Comparison of ENCODE assay signal across 10 cellular contexts in genomic region chr6:21005816-21006553, GRCh38.
DNase-seq lines count a peak whose midpoint lies in the region; ATAC-seq and TF ChIP-seq lines count a peak whose summit lies in the region.
"Had no signal": no experiment of that assay in that cellular context is flagged by ENCODE, and none has a peak within 500 bp of the region (broad histone marks: within the 10 kb centered on the region; RNA-seq: fewer than 3 reads in every experiment).

No MANE protein-coding gene starts in this region.

- DNase-seq in Panc1 (ENCODE audit: low read depth, low spot score) (peak; percentile 86), fibroblast of peridontal ligament (ENCODE audit: extremely low read depth) (peak; percentile 85), NCI-H1436 treated with DMSO at 0.1 percent for 48 hours (lab: John Stamatoyannopoulos, UW) (no peak), NOMO-1 treated with dmso at 0.1 percent for 144 hours (lab: John Stamatoyannopoulos, UW; ENCODE audit: unreplicated experiment) (no peak)
- DNase-seq: activated CD4-positive, alpha-beta T cell treated with anti-CD3 and anti-CD28 coated beads, Interleukin-2, amount 10 ng/mL, durations not matched to agents 24 days and 14 days; NCI-H1048 had no signal

- CTCF ChIA-PET in Panc1 (lab: Charles Lee): no interaction called here

- H3K4me1 ChIP-seq in ACC112 (ENCODE audit: control insufficient read depth, insufficient read depth, low read length, unreplicated experiment): peaks cover 46% of the 10 kb centered on the region
- H3K4me1 ChIP-seq in Panc1 (ENCODE audit: control insufficient read depth, insufficient read depth, low read length): peaks cover 5% of the 10 kb centered on the region

- TF ChIP-seq CTCF in Panc1 (IDR thresholded peaks at IDR 0.05): no peak

- no peak overlapping the region for H2AFZ ChIP-seq in ACC112 (ENCODE audit: low read length, unreplicated experiment)

- in situ Hi-C loops in Panc1 (cut with HindIII; ENCODE audit: low pct_unique_long_range_greater_than_20kb, low sequenced_read_pairs): no loop called here

- intact Hi-C loops in Panc1 (cut with micrococcal nuclease; ENCODE audit: unreplicated experiment): no loop called here

- peaks cover 6% of the 10 kb centered on the region for H3K9me3 ChIP-seq in Panc1 (ENCODE audit: control insufficient read depth, insufficient read depth, low read depth, low read length)

- no peaks in the 10 kb centered on the region for H3K79me2 ChIP-seq in ACC112 (ENCODE audit: control insufficient read depth, insufficient read depth, low read length, unreplicated experiment)

- BruUV-seq in Panc1 (replicated peaks; lab: Mats Ljungman, UMichigan): no TSS peak

- H3K27ac ChIP-seq in ACC112 (ENCODE audit: low read depth, low read length) (peak overlapping the region; percentile 73), Panc1 (ENCODE audit: low read length) (peak overlapping the region; percentile 23; the same call in 1 of the 2 replicates)

- ATAC-seq in GM21717 (IDR thresholded peaks at IDR 0.05; ENCODE audit: unreplicated experiment) (peak; percentile 44), Panc1 (peak; percentile 89), HG03521 (IDR thresholded peaks at IDR 0.05; ENCODE audit: unreplicated experiment) (no peak), GM19328 (IDR thresholded peaks at IDR 0.05; ENCODE audit: unreplicated experiment) (no peak)

- POLR2A ChIA-PET in Panc1 (lab: Charles Lee): no interaction called here

- peak overlapping the region; percentile 12; the same call in 1 of the 2 replicates for H3K4me3 ChIP-seq in ACC112 (ENCODE audit: low read depth, low read length)
- H3K4me3 ChIP-seq in Panc1 (ENCODE audit: low read depth in 2 of 2, low read length in 2 of 2): no peak overlapping the region

- H3K36me3 ChIP-seq in ACC112 (ENCODE audit: insufficient read depth, low read length) (no peaks in the 10 kb centered on the region), Panc1 (ENCODE audit: control insufficient read depth, insufficient read depth, low read length) (no peaks in the 10 kb centered on the region)

- H3K27me3 ChIP-seq in ACC112 (ENCODE audit: insufficient read depth, low read length): no peaks in the 10 kb centered on the region
- no peaks in the 10 kb centered on the region for H3K27me3 ChIP-seq in Panc1 (ENCODE audit: control insufficient read depth, insufficient read depth, low read length)

Comparison
In these comparisons a context has a peak if more than half of its experiments do, and no peak if none do; other contexts are left out.
1. ATAC-seq: peak in GM21717 (single experiment) and Panc1 (single experiment); none in HG03521 (single experiment) and GM19328 (single experiment).
2. DNase-seq: peak in Panc1 (single experiment) and fibroblast of peridontal ligament (single experiment); none in NCI-H1436 treated with DMSO at 0.1 percent for 48 hours (single experiment) and NOMO-1 treated with dmso at 0.1 percent for 144 hours (single experiment).